In the genomic region with DNA sequence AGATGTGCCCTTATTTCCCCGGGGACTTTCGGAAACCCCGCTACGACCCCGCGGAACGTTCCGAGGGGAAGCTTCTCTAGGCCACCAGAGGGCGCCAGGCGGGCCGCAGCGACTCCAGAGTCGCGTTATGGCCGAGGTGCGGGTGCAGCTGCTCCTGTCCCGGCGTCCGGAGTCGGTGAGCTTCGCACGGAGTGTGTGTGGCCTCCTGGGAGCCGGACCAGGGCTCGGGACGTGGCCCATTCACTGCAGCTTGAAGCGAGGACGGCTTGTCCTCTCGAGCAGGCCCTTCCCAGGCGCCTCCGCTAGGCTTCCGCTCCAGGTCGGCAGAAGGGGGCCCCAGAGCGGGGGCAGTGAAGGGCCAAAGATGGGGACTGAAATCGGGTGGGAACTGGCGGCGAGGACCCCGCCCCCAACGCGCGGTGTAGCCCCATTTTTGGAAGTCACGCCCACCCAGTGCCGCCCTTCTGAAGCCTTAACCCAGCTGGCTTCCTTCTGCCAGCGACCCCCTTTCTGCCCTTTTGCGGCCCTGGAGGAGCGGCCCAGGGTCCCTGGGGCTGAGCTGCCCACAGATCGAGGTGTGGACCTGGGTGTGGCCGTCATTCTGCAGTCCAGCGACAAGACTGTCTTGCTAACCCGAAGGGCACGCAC, we compare ENCODE assay signal across 8 cellular contexts. TPM values are rescaled to one million over a fixed set of nuclear protein-coding genes. Genes with fewer than 3 reads are reported as not detected.
DNase-seq lines count a peak whose midpoint lies in the region; ATAC-seq and TF ChIP-seq lines count a peak whose summit lies in the region.

A gene with protein sequence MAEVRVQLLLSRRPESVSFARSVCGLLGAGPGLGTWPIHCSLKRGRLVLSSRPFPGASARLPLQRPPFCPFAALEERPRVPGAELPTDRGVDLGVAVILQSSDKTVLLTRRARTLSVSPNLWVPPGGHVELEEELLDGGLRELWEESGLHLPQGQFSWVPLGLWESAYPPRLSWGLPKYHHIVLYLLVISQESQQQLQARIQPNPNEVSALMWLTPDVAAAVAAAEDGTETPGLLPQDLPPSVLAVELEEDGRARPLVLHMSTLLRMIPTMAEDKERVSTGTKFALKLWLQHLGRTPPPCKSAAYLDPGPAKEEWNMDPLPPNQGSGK (plus strand): TSS at position 117 of the 648 bp plus-strand sequence. CDS start 11 bp downstream, at position 128.

- no peak for DNase-seq in AG09309 (ENCODE audit: low read depth)
- peak; percentile 67 for DNase-seq in NCI-H510A (lab: John Stamatoyannopoulos, UW)
- DNase-seq in activated CD4-positive, alpha-beta T cell treated with anti-CD3 and anti-CD28 coated beads, Interleukin-2, amount 50 U/mL, for 4 hours, result peak; percentile 69 to 70
- DNase-seq in ecto neural progenitor cell (ENCODE audit: low spot score), result peak; percentile 90
- DNase-seq in lung microvascular endothelial cell (ENCODE audit: low read depth in 2 of 2), result peak; percentile 79 to 84
- DNase-seq in stimulated activated CD8-positive, alpha-beta memory T cell treated with anti-CD3 and anti-CD28 coated beads, Interleukin-12 subunit alpha, Interleukin-12 subunit beta, amount 100 ng/mL, for 24 hours (ENCODE audit: extremely low read depth), result peak; percentile 54

- TF ChIP-seq CTCF in AG09309 (IDR thresholded peaks at IDR 0.05; ENCODE audit: control insufficient read depth, insufficient read depth, low read depth, low read length, missing control alignments), result peak; percentile 97

- H3K4me3 ChIP-seq in AG09309 (ENCODE audit: control insufficient read depth, low read depth, low read length), result peak within 1 kb of the TSS; percentile 45

- peak; percentile 56 for ATAC-seq in GM18868 (IDR thresholded peaks at IDR 0.05; ENCODE audit: unreplicated experiment)
- peak; percentile 66 for ATAC-seq in HG03139 (IDR thresholded peaks at IDR 0.05; ENCODE audit: unreplicated experiment)

RNA-seq across cellular contexts. Expression of the gene that starts here (rescaled TPM):
- 2.4 and 3.1 TPM in 2 replicates for total RNA-seq in lung microvascular endothelial cell
